1 cellular context compared by ENCODE assay signal in the genomic region with DNA sequence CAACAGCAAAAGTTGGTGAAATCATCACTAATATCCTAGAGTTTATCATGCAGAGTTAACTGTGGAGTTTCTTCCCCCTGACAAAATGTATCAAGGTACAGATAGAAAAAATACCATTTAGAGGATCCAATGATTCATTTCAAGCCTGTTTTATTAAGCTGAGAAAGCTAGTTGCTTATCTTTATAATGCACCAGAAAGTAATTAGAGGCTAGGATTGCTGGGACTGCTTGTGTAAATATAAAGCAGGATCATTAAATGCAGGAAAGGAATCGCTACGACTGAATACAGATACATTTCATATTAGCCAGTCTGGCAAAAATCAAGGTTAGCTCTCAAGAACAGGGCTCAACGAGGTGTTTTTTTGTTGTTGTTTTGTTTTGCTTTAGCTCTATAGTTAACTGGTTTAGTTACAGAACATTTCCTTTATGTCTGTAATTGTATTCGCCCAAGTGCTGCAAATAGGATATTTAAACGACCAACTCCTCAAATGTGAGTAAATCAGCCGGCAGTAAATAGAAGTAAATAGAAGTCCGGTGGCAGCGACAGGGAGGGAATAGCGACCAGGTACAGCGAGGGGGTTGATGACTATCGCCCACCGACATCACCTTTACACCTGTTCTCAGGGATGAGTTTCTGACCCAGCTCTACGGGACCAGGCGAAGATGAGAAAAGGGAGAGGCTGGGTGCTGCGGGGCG.
TF ChIP-seq lines count a peak whose summit lies in the region.

No MANE protein-coding gene starts in this region.

TF ChIP-seq in K562, 482 proteins besides CTCF, POLR2A, EP300 and RAD21:
- TF ChIP-seq NFRKB (IDR thresholded peaks at IDR 0.05; ENCODE audit: low read depth) (0 out of 2 replicates have a peak, but pooled peaks have one; percentile 11), KDM1A (IDR thresholded peaks at IDR 0.05) (0 out of 4 replicates have a peak, but pooled peaks of 1 of the 2 experiments have one; percentile 11), TBP (optimal IDR thresholded peaks at IDR 0.05; ENCODE audit: low read depth, low read length) (peak; percentile 11), TEAD4 (IDR thresholded peaks at IDR 0.05; ENCODE audit: low read length) (0 out of 2 replicates have a peak, but pooled peaks have one; percentile 10), TEAD4 (CRISPR knock-in tag; IDR thresholded peaks at IDR 0.05; ENCODE audit: borderline replicate concordance) (no peak), HMGN3 (IDR thresholded peaks at IDR 0.05; ENCODE audit: borderline replicate concordance, extremely low read depth, insufficient read length, low read depth, low read length) (peak; percentile 1), ETV5 (CRISPR knock-in tag; IDR thresholded peaks at IDR 0.05; ENCODE audit: low read depth) (0 out of 2 replicates have a peak, but pooled peaks have one; percentile 72)
- TF ChIP-seq, protein P1, sequence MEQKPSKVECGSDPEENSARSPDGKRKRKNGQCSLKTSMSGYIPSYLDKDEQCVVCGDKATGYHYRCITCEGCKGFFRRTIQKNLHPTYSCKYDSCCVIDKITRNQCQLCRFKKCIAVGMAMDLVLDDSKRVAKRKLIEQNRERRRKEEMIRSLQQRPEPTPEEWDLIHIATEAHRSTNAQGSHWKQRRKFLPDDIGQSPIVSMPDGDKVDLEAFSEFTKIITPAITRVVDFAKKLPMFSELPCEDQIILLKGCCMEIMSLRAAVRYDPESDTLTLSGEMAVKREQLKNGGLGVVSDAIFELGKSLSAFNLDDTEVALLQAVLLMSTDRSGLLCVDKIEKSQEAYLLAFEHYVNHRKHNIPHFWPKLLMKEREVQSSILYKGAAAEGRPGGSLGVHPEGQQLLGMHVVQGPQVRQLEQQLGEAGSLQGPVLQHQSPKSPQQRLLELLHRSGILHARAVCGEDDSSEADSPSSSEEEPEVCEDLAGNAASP (IDR thresholded peaks at IDR 0.05): no peak
- TF ChIP-seq, protein P2, sequence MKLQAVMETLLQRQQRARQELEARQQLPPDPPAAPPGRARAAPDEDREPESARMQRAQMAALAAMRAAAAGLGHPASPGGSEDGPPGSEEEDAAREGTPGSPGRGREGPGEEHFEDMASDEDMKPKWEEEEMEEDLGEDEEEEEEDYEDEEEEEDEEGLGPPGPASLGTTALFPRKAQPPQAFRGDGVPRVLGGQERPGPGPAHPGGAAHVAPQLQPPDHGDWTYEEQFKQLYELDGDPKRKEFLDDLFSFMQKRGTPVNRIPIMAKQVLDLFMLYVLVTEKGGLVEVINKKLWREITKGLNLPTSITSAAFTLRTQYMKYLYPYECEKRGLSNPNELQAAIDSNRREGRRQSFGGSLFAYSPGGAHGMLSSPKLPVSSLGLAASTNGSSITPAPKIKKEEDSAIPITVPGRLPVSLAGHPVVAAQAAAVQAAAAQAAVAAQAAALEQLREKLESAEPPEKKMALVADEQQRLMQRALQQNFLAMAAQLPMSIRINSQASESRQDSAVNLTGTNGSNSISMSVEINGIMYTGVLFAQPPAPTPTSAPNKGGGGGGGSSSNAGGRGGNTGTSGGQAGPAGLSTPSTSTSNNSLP (IDR thresholded peaks at IDR 0.05; ENCODE audit: borderline replicate concordance, low read depth, low read length): 0 out of 2 replicates have a peak, but pooled peaks have one; percentile 3
- TF ChIP-seq, protein P3, sequence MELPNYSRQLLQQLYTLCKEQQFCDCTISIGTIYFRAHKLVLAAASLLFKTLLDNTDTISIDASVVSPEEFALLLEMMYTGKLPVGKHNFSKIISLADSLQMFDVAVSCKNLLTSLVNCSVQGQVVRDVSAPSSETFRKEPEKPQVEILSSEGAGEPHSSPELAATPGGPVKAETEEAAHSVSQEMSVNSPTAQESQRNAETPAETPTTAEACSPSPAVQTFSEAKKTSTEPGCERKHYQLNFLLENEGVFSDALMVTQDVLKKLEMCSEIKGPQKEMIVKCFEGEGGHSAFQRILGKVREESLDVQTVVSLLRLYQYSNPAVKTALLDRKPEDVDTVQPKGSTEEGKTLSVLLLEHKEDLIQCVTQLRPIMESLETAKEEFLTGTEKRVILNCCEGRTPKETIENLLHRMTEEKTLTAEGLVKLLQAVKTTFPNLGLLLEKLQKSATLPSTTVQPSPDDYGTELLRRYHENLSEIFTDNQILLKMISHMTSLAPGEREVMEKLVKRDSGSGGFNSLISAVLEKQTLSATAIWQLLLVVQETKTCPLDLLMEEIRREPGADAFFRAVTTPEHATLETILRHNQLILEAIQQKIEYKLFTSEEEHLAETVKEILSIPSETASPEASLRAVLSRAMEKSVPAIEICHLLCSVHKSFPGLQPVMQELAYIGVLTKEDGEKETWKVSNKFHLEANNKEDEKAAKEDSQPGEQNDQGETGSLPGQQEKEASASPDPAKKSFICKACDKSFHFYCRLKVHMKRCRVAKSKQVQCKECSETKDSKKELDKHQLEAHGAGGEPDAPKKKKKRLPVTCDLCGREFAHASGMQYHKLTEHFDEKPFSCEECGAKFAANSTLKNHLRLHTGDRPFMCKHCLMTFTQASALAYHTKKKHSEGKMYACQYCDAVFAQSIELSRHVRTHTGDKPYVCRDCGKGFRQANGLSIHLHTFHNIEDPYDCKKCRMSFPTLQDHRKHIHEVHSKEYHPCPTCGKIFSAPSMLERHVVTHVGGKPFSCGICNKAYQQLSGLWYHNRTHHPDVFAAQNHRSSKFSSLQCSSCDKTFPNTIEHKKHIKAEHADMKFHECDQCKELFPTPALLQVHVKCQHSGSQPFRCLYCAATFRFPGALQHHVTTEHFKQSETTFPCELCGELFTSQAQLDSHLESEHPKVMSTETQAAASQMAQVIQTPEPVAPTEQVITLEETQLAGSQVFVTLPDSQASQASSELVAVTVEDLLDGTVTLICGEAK (IDR thresholded peaks at IDR 0.05): 0 out of 2 replicates have a peak, but pooled peaks have one; percentile 45
- TF ChIP-seq, protein P3 (CRISPR knock-in tag; IDR thresholded peaks at IDR 0.05): no peak
- TF ChIP-seq, protein P4, sequence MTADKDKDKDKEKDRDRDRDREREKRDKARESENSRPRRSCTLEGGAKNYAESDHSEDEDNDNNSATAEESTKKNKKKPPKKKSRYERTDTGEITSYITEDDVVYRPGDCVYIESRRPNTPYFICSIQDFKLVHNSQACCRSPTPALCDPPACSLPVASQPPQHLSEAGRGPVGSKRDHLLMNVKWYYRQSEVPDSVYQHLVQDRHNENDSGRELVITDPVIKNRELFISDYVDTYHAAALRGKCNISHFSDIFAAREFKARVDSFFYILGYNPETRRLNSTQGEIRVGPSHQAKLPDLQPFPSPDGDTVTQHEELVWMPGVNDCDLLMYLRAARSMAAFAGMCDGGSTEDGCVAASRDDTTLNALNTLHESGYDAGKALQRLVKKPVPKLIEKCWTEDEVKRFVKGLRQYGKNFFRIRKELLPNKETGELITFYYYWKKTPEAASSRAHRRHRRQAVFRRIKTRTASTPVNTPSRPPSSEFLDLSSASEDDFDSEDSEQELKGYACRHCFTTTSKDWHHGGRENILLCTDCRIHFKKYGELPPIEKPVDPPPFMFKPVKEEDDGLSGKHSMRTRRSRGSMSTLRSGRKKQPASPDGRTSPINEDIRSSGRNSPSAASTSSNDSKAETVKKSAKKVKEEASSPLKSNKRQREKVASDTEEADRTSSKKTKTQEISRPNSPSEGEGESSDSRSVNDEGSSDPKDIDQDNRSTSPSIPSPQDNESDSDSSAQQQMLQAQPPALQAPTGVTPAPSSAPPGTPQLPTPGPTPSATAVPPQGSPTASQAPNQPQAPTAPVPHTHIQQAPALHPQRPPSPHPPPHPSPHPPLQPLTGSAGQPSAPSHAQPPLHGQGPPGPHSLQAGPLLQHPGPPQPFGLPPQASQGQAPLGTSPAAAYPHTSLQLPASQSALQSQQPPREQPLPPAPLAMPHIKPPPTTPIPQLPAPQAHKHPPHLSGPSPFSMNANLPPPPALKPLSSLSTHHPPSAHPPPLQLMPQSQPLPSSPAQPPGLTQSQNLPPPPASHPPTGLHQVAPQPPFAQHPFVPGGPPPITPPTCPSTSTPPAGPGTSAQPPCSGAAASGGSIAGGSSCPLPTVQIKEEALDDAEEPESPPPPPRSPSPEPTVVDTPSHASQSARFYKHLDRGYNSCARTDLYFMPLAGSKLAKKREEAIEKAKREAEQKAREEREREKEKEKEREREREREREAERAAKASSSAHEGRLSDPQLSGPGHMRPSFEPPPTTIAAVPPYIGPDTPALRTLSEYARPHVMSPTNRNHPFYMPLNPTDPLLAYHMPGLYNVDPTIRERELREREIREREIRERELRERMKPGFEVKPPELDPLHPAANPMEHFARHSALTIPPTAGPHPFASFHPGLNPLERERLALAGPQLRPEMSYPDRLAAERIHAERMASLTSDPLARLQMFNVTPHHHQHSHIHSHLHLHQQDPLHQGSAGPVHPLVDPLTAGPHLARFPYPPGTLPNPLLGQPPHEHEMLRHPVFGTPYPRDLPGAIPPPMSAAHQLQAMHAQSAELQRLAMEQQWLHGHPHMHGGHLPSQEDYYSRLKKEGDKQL (CRISPR knock-in tag; IDR thresholded peaks at IDR 0.05; ENCODE audit: borderline replicate concordance): no peak
